In genomic region chr5:37514946-37515345, GRCh38 we compare ENCODE assay signal across 29 cellular contexts.
"Had no signal": no experiment of that assay in that cellular context is flagged by ENCODE, and none has a peak within 500 bp of the region (broad histone marks: within the 10 kb centered on the region; RNA-seq: fewer than 3 reads in every experiment).

No MANE protein-coding gene starts in this region.

- ATAC-seq: naive thymus-derived CD4-positive, alpha-beta T cell; natural killer cell; psoas muscle; right cardiac atrium; right lobe of liver; stimulated activated effector memory CD8-positive, alpha-beta T cell treated with anti-CD3 and anti-CD28 coated beads, Interleukin-12 subunit alpha, Interleukin-12 subunit beta, amount 100 ng/mL, for 72 hours; stimulated activated naive CD8-positive, alpha-beta T cell treated with anti-CD3 and anti-CD28 coated beads, Interleukin-15, amount 100 ng/mL, for 72 hours; stimulated activated naive CD8-positive, alpha-beta T cell treated with anti-CD3 and anti-CD28 coated beads, Interleukin-15, Interleukin-2, amounts not matched to agents 100 U/mL and 50 U/mL, for 24 hours had no signal

- H3K27me3 Mint-ChIP-seq: naive thymus-derived CD4-positive, alpha-beta T cell; progenitor cell of endocrine pancreas; stimulated activated naive CD8-positive, alpha-beta T cell treated with anti-CD3 and anti-CD28 coated beads, Interleukin-15, amount 100 ng/mL, for 72 hours had no signal

- H3K4me1 Mint-ChIP-seq: nephron; neural progenitor cell; stimulated activated effector memory CD8-positive, alpha-beta T cell treated with anti-CD3 and anti-CD28 coated beads, Interleukin-12 subunit alpha, Interleukin-12 subunit beta, amount 100 ng/mL, for 72 hours; stimulated activated naive CD8-positive, alpha-beta T cell treated with anti-CD3 and anti-CD28 coated beads, Interleukin-15, amount 100 ng/mL, for 72 hours had no signal

- DNase-seq: naive thymus-derived CD4-positive, alpha-beta T cell; natural killer cell; occipital lobe; ovary; posterior cingulate gyrus; psoas muscle; right cardiac atrium; right lobe of liver; sigmoid colon; small intestine; stimulated activated CD4-positive, alpha-beta T cell treated with anti-CD3 and anti-CD28 coated beads, Interleukin-15, amount 100 ng/mL, for 24 hours; stimulated activated CD4-positive, alpha-beta T cell treated with anti-CD3 and anti-CD28 coated beads, Interleukin-2, amount 100 ng/mL, for 24 hours; stimulated activated CD4-positive, alpha-beta T cell treated with anti-CD3 and anti-CD28 coated beads, Interleukin-2, amount 100 ng/mL, for 48 hours; stimulated activated CD4-positive, alpha-beta T cell treated with anti-CD3 and anti-CD28 coated beads, Interleukin-4, amount 100 ng/mL, for 24 hours; stimulated activated naive CD4-positive, alpha-beta T cell; stimulated activated naive CD8-positive, alpha-beta T cell treated with anti-CD3 and anti-CD28 coated beads, Interleukin-15, amount 100 ng/mL, for 72 hours; stimulated activated naive CD8-positive, alpha-beta T cell treated with anti-CD3 and anti-CD28 coated beads, Interleukin-15, Interleukin-2, amounts not matched to agents 100 U/mL and 50 U/mL, for 24 hours; substantia nigra; testis; tibial artery; trophoblast cell; upper lobe of left lung had no signal

- H3K4me3 Mint-ChIP-seq: naive thymus-derived CD4-positive, alpha-beta T cell; natural killer cell; nephron; neural progenitor cell; stimulated activated effector memory CD8-positive, alpha-beta T cell treated with anti-CD3 and anti-CD28 coated beads, Interleukin-12 subunit alpha, Interleukin-12 subunit beta, amount 100 ng/mL, for 72 hours; stimulated activated naive CD8-positive, alpha-beta T cell treated with anti-CD3 and anti-CD28 coated beads, Interleukin-15, amount 100 ng/mL, for 72 hours had no signal

- H3K27ac Mint-ChIP-seq: nephron; neural progenitor cell; progenitor cell of endocrine pancreas; stimulated activated effector memory CD8-positive, alpha-beta T cell treated with anti-CD3 and anti-CD28 coated beads, Interleukin-12 subunit alpha, Interleukin-12 subunit beta, amount 100 ng/mL, for 72 hours; stimulated activated naive CD8-positive, alpha-beta T cell treated with anti-CD3 and anti-CD28 coated beads, Interleukin-15, amount 100 ng/mL, for 72 hours had no signal

- H3K9me3 ChIP-seq: psoas muscle, right lobe of liver, sigmoid colon, suprapubic skin, testis, tibial artery, vagina had no signal

- FAIRE-seq: small intestine, urothelium cell line had no signal

- H3K9me3 Mint-ChIP-seq: natural killer cell; stimulated activated effector memory CD8-positive, alpha-beta T cell treated with anti-CD3 and anti-CD28 coated beads, Interleukin-12 subunit alpha, Interleukin-12 subunit beta, amount 100 ng/mL, for 72 hours had no signal
